10 cellular contexts compared by ENCODE assay signal in genomic region chr6:134379599-134379998, GRCh38.
DNase-seq lines count a peak whose midpoint lies in the region; ATAC-seq and TF ChIP-seq lines count a peak whose summit lies in the region.
"Had no signal": no experiment of that assay in that cellular context is flagged by ENCODE, and none has a peak within 500 bp of the region (broad histone marks: within the 10 kb centered on the region; RNA-seq: fewer than 3 reads in every experiment).

No MANE protein-coding gene starts in this region.

- H3K9ac ChIP-seq in PC-3 (ENCODE audit: low read length), result peak overlapping the region; percentile 10

- ATAC-seq in PC-3 (no peak), HG02840 (IDR thresholded peaks at IDR 0.05; ENCODE audit: low FRiP score, unreplicated experiment) (no peak)

- CTCF ChIA-PET in PC-3 (lab: Charles Lee), result no interaction called here

- H3K79me2 ChIP-seq in PC-3 (ENCODE audit: low read length), result no peaks in the 10 kb centered on the region
- H3K79me2 ChIP-seq in osteoblast (ENCODE audit: insufficient read depth, low read length), result no peaks in the 10 kb centered on the region

- no peak for TF ChIP-seq POLR2A in prostate gland (IDR thresholded peaks at IDR 0.05)

- intact Hi-C loops in PC-3 (cut with micrococcal nuclease) (no loop called here), prostate gland (cut with DNase I) (no loop called here)
- intact Hi-C loops in dendritic cell treated with granulocyte-macrophage colony-stimulating factor and Interleukin-4, amounts not matched to agents 40 ng/mL and 50 ng/mL, for 4 days (cut with micrococcal nuclease), result loop anchor here (5.0 to 10.0 kb wide), 4 partner anchors 38 to 255 kb away; no protein-coding TSS in a partner anchor

- H3K4me3 Mint-ChIP-seq in T-helper 1 cell treated with Interleukin-12 subunit alpha and Interleukin-12 subunit beta and Interleukin-4 antibody, amounts not matched to agents 30 μg/mL and 1 μg/mL, for 36 hours, result peak overlapping the region; percentile 42
- no peak overlapping the region for H3K4me3 Mint-ChIP-seq in dendritic cell treated with granulocyte-macrophage colony-stimulating factor and Interleukin-4, amounts not matched to agents 40 ng/mL and 50 ng/mL, for 4 days

- H3K9me3 ChIP-seq in PC-3 (ENCODE audit: low read length) (no peaks in the 10 kb centered on the region), prostate gland (no peaks in the 10 kb centered on the region), osteoblast (ENCODE audit: low read depth, low read length) (no peaks in the 10 kb centered on the region)

- DNase-seq in T-helper 1 cell, result no peak
- no peak for DNase-seq in PC-3
- no peak for DNase-seq in prostate gland (ENCODE audit: low spot score)
- no peak for DNase-seq in osteoblast (ENCODE audit: insufficient read length, low spot score, missing footprints)
- no peak for DNase-seq in RKO (ENCODE audit: low spot score)
- DNase-seq: KBM-7, NCI-H2029 treated with DMSO at 0.1 percent for 48 hours had no signal

- H3K4me3 ChIP-seq in PC-3 (ENCODE audit: low read length), result peak overlapping the region; percentile 15; the same call in 1 of the 2 replicates
- no peak overlapping the region for H3K4me3 ChIP-seq in prostate gland
- H3K4me3 ChIP-seq in osteoblast (ENCODE audit: insufficient read depth, low read length), result no peak overlapping the region

- 51% methylated on average over 1 of the region's 1 CpG for WGBS in prostate gland

- H3K27ac ChIP-seq in PC-3 (ENCODE audit: low read length) (peak overlapping the region; percentile 69), prostate gland (peak overlapping the region; percentile 16 to 36), osteoblast (ENCODE audit: low read depth, low read length) (no peak overlapping the region)

- H3K27me3 ChIP-seq in PC-3 (ENCODE audit: low read length), result no peaks in the 10 kb centered on the region
- H3K27me3 ChIP-seq in prostate gland (replicated peaks; ENCODE audit: insufficient read depth), result no peaks in the 10 kb centered on the region
- H3K27me3 ChIP-seq in osteoblast (ENCODE audit: insufficient read depth, low read length), result no peaks in the 10 kb centered on the region

- H3K4me1 ChIP-seq in PC-3 (ENCODE audit: insufficient read depth, low read length), result peaks cover 12% of the 10 kb centered on the region
- peaks cover 6% of the 10 kb centered on the region for H3K4me1 ChIP-seq in prostate gland (replicated peaks)
- H3K4me1 ChIP-seq in osteoblast (ENCODE audit: insufficient read depth, low read length), result peaks cover 15% of the 10 kb centered on the region

- H3K36me3 Mint-ChIP-seq in T-helper 1 cell treated with Interleukin-12 subunit alpha and Interleukin-12 subunit beta and Interleukin-4 antibody, amounts not matched to agents 30 μg/mL and 1 μg/mL, for 36 hours (ENCODE audit: low read depth), result peaks cover 2% of the 10 kb centered on the region
- no peaks in the 10 kb centered on the region for H3K36me3 Mint-ChIP-seq in dendritic cell treated with granulocyte-macrophage colony-stimulating factor and Interleukin-4, amounts not matched to agents 40 ng/mL and 50 ng/mL, for 4 days (ENCODE audit: low read depth)

- BruUV-seq in PC-3 (replicated peaks; lab: Mats Ljungman, UMichigan), result no TSS peak

- no peaks in the 10 kb centered on the region for H4K20me1 ChIP-seq in PC-3 (ENCODE audit: low read length)
- no peaks in the 10 kb centered on the region for H4K20me1 ChIP-seq in osteoblast (ENCODE audit: insufficient read depth, low read length)

- TF ChIP-seq CTCF in PC-3 (conservative IDR thresholded peaks at IDR 0.05; ENCODE audit: low read depth, low read length) (no peak), prostate gland (IDR thresholded peaks at IDR 0.05) (no peak), osteoblast (IDR thresholded peaks at IDR 0.05; ENCODE audit: extremely low read depth, low read depth, low read length) (no peak)

- peak overlapping the region; percentile 60 for H3K4me2 ChIP-seq in PC-3 (ENCODE audit: low read length)
- H3K4me2 ChIP-seq in osteoblast (ENCODE audit: insufficient read depth, low read length), result no peak overlapping the region

- H3K4me1 Mint-ChIP-seq in T-helper 1 cell treated with Interleukin-12 subunit alpha and Interleukin-12 subunit beta and Interleukin-4 antibody, amounts not matched to agents 30 μg/mL and 1 μg/mL, for 36 hours (ENCODE audit: low read depth), result peaks cover 40% of the 10 kb centered on the region
- H3K4me1 Mint-ChIP-seq in dendritic cell treated with granulocyte-macrophage colony-stimulating factor and Interleukin-4, amounts not matched to agents 40 ng/mL and 50 ng/mL, for 4 days (ENCODE audit: low read depth), result peaks cover 42% of the 10 kb centered on the region

- POLR2A ChIA-PET in PC-3 (lab: Charles Lee; ENCODE audit: unreplicated experiment), result no interaction called here

- H3K27me3 Mint-ChIP-seq in T-helper 1 cell treated with Interleukin-12 subunit alpha and Interleukin-12 subunit beta and Interleukin-4 antibody, amounts not matched to agents 30 μg/mL and 1 μg/mL, for 36 hours (ENCODE audit: low read depth), result no peaks in the 10 kb centered on the region
- no peaks in the 10 kb centered on the region for H3K27me3 Mint-ChIP-seq in dendritic cell treated with granulocyte-macrophage colony-stimulating factor and Interleukin-4, amounts not matched to agents 40 ng/mL and 50 ng/mL, for 4 days

- H3K9me2 ChIP-seq in PC-3 (replicated peaks; ENCODE audit: low read length), result no peaks in the 10 kb centered on the region

- H3K36me3 ChIP-seq in PC-3 (ENCODE audit: low read depth, low read length) (no peaks in the 10 kb centered on the region), prostate gland (no peaks in the 10 kb centered on the region), osteoblast (ENCODE audit: insufficient read depth, low read length) (no peaks in the 10 kb centered on the region)

- no peaks in the 10 kb centered on the region for H3K9me3 Mint-ChIP-seq in T-helper 1 cell treated with Interleukin-12 subunit alpha and Interleukin-12 subunit beta and Interleukin-4 antibody, amounts not matched to agents 30 μg/mL and 1 μg/mL, for 36 hours
- no peaks in the 10 kb centered on the region for H3K9me3 Mint-ChIP-seq in dendritic cell treated with granulocyte-macrophage colony-stimulating factor and Interleukin-4, amounts not matched to agents 40 ng/mL and 50 ng/mL, for 4 days

- peak overlapping the region; percentile 60 for H2AFZ ChIP-seq in PC-3 (ENCODE audit: low read length)
- H2AFZ ChIP-seq in osteoblast (ENCODE audit: low read length), result no peak overlapping the region

- peak overlapping the region; percentile 78 for H3K27ac Mint-ChIP-seq in T-helper 1 cell treated with Interleukin-12 subunit alpha and Interleukin-12 subunit beta and Interleukin-4 antibody, amounts not matched to agents 30 μg/mL and 1 μg/mL, for 36 hours
- H3K27ac Mint-ChIP-seq in dendritic cell treated with granulocyte-macrophage colony-stimulating factor and Interleukin-4, amounts not matched to agents 40 ng/mL and 50 ng/mL, for 4 days, result peak overlapping the region; percentile 26

- no peaks in the 10 kb centered on the region for H3F3A ChIP-seq in PC-3 (ENCODE audit: low read length, unreplicated experiment)
